20 cellular contexts compared by ENCODE assay signal in the genomic region with DNA sequence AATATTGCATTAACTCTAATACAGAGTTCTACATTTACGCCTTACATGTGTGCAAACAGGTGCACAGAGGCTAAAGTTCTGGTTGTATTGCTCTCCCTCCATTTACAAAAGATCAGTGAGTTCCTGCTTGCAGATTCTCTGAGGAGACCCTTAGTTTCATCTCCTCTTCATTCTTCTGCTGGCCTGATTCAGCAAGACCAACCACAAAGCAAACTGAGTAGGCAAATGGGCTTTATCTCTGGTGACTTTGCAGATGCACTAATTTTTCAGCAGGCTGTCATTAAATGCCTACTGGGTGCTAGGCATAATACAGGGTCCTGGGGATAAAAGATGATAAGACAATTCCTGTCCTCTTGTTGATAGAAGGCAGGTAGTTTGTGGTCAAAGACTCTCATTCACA. TPM values are rescaled to one million over a fixed set of nuclear protein-coding genes. Genes with fewer than 3 reads are reported as not detected.
DNase-seq lines count a peak whose midpoint lies in the region; TF ChIP-seq lines count a peak whose summit lies in the region.
"Had no signal": no experiment of that assay in that cellular context is flagged by ENCODE, and none has a peak within 500 bp of the region (broad histone marks: within the 10 kb centered on the region; RNA-seq: fewer than 3 reads in every experiment).

No MANE protein-coding gene starts in this region.

- H3K36me3 ChIP-seq in mammary epithelial cell (ENCODE audit: insufficient read depth, low read length) (peaks cover 9% of the 10 kb centered on the region), MM.1S (replicated peaks; ENCODE audit: insufficient read depth, low read length) (no peaks in the 10 kb centered on the region), mesendoderm (ENCODE audit: control insufficient read depth, insufficient read depth, low read length) (no peaks in the 10 kb centered on the region)
- H3K36me3 ChIP-seq: BE2C; BLaER1 treated with 17β-estradiol and CSF1 and Interleukin-3, amounts not matched to agents 10 nM and 100 nM had no signal

- H3K79me2 ChIP-seq in mammary epithelial cell (ENCODE audit: insufficient read depth, low read length) (peaks cover 72% of the 10 kb centered on the region), MM.1S (ENCODE audit: low read length) (no peaks in the 10 kb centered on the region), mesendoderm (ENCODE audit: control insufficient read depth, insufficient read depth, low read length) (no peaks in the 10 kb centered on the region)

- H3K36me3 Mint-ChIP-seq in MCF 10A (ENCODE audit: insufficient read depth, unreplicated experiment): peaks cover 37% of the 10 kb centered on the region
- H3K36me3 Mint-ChIP-seq: CD14-positive monocyte; CD8-positive, alpha-beta memory T cell had no signal

- in situ Hi-C loops in mammary epithelial cell (cut with MboI; ENCODE audit: low sequenced_read_pairs in 2 of 2): no loop called here

- no peak overlapping the region for H3K4me3 Mint-ChIP-seq in MCF 10A (ENCODE audit: unreplicated experiment)
- H3K4me3 Mint-ChIP-seq: CD14-positive monocyte; CD4-positive, alpha-beta T cell; CD8-positive, alpha-beta memory T cell; HFFc6 had no signal

- CTCF ChIA-PET in MCF 10A (lab: Yijun Ruan, JAX) (interaction anchor here (2.9 kb wide), 1 partner anchor 11 kb away, joined by 6 read pairs; no protein-coding TSS in a partner anchor), mammary epithelial cell (lab: Charles Lee; ENCODE audit: low non-redundant PET) (no interaction called here)

- no peaks in the 10 kb centered on the region for H3K27me3 Mint-ChIP-seq in MCF 10A (ENCODE audit: insufficient read depth, unreplicated experiment)

- no peaks in the 10 kb centered on the region for H3K4me1 ChIP-seq in mammary epithelial cell (ENCODE audit: insufficient read depth, low read length)
- H3K4me1 ChIP-seq in MM.1S (ENCODE audit: low read length): peaks cover 7% of the 10 kb centered on the region
- peaks cover 2% of the 10 kb centered on the region for H3K4me1 ChIP-seq in mesendoderm (ENCODE audit: control insufficient read depth, low read depth, low read length)
- H3K4me1 ChIP-seq: BE2C had no signal

- H3K9ac ChIP-seq in mammary epithelial cell (ENCODE audit: insufficient read depth, low read length) (no peak overlapping the region), MM.1S (ENCODE audit: low read length) (no peak overlapping the region), mesendoderm (ENCODE audit: low read length) (no peak overlapping the region)
- H3K9ac ChIP-seq: BLaER1 treated with 17β-estradiol and CSF1 and Interleukin-3, amounts not matched to agents 10 nM and 100 nM had no signal

- H2BK5ac ChIP-seq in mesendoderm (ENCODE audit: low read length): no peak overlapping the region

- no peak overlapping the region for H4K5ac ChIP-seq in mesendoderm (ENCODE audit: low read length)

- no peak overlapping the region for H3K23ac ChIP-seq in mesendoderm (ENCODE audit: low read length)

- H3K18ac ChIP-seq in mesendoderm (ENCODE audit: low read length): no peak overlapping the region

- no peaks in the 10 kb centered on the region for H3K79me1 ChIP-seq in mesendoderm (ENCODE audit: low read length)

- intact Hi-C loops in MCF 10A (cut with micrococcal nuclease): no loop called here
- intact Hi-C loops in mammary epithelial cell (cut with micrococcal nuclease): no loop called here

- no peaks in the 10 kb centered on the region for H3K27me3 ChIP-seq in mammary epithelial cell (ENCODE audit: insufficient read depth, low read length)
- H3K27me3 ChIP-seq in MM.1S (replicated peaks; ENCODE audit: insufficient read depth, low read length): no peaks in the 10 kb centered on the region
- no peaks in the 10 kb centered on the region for H3K27me3 ChIP-seq in mesendoderm (ENCODE audit: insufficient read depth, low read length, poor library complexity)
- H3K27me3 ChIP-seq: BE2C; BLaER1 treated with 17β-estradiol and CSF1 and Interleukin-3, amounts not matched to agents 10 nM and 100 nM had no signal

- no peak overlapping the region for H2BK15ac ChIP-seq in mesendoderm (replicated peaks; ENCODE audit: low read depth)

- H3K56ac ChIP-seq in mesendoderm (ENCODE audit: low read length): no peak overlapping the region

- no peak for TF ChIP-seq CTCF in MCF 10A (IDR thresholded peaks at IDR 0.05; ENCODE audit: unreplicated experiment)
- TF ChIP-seq CTCF in mammary epithelial cell (conservative IDR thresholded peaks at IDR 0.05 in 1 of 2, IDR thresholded peaks at IDR 0.05 in 1 of 2; ENCODE audit: extremely low read depth in 1 of 2, insufficient read depth in 1 of 2, low read depth in 1 of 2, low read length in 2 of 2): no peak
- no peak for TF ChIP-seq CTCF in MM.1S (IDR thresholded peaks at IDR 0.05; ENCODE audit: low read length)

- no peak for DNase-seq in MCF 10A (ENCODE audit: unreplicated experiment)
- DNase-seq in mammary epithelial cell: no peak
- DNase-seq in MM.1S: peak; percentile 44
- DNase-seq in mesendoderm: peak; percentile 77
- no peak for DNase-seq in HPDE6-E6E7 (ENCODE audit: extremely low spot score)
- no peak for DNase-seq in OCI-M1 (lab: John Stamatoyannopoulos, UW)
- DNase-seq: ACHN; AML-193; BE2C; CD4-positive, alpha-beta T cell; CD8-positive, alpha-beta memory T cell; DMS53; DMS79 treated with DMSO at 0.1 percent for 48 hours; GF-D8; GOT3; HCEC 1CT; HFFc6 had no signal

- H3K4me3 ChIP-seq in mammary epithelial cell (replicated peaks in 1 of 3; ENCODE audit: insufficient read depth in 1 of 3, low read depth in 2 of 3, low read length in 3 of 3) (no peak overlapping the region), MM.1S (ENCODE audit: low read length) (no peak overlapping the region), mesendoderm (ENCODE audit: low read length) (no peak overlapping the region)
- H3K4me3 ChIP-seq: BLaER1 treated with 17β-estradiol and CSF1 and Interleukin-3, amounts not matched to agents 10 nM and 100 nM had no signal

- 0 out of 2 replicates have a peak, but pooled peaks cover 4% of the 10 kb centered on the region for H3F3A ChIP-seq in MM.1S (ENCODE audit: insufficient read depth, low read length)

- H3K27ac ChIP-seq in mammary epithelial cell (ENCODE audit: insufficient read depth, low read depth, low read length): no peak overlapping the region
- H3K27ac ChIP-seq in MM.1S (ENCODE audit: low read length): no peak overlapping the region
- no peak overlapping the region for H3K27ac ChIP-seq in mesendoderm (ENCODE audit: low read depth, low read length)
- H3K27ac ChIP-seq: 22Rv1; BLaER1 treated with 17β-estradiol and CSF1 and Interleukin-3, amounts not matched to agents 10 nM and 100 nM had no signal

- dilution Hi-C loops in mammary epithelial cell (cut with HindIII; ENCODE audit: low sequenced_read_pairs): no loop called here

- BruUV-seq in MCF 10A (replicated peaks; lab: Mats Ljungman, UMichigan): no TSS peak
- no TSS peak for BruUV-seq in mammary epithelial cell (replicated peaks; lab: Mats Ljungman, UMichigan)

- no peak overlapping the region for H2BK120ac ChIP-seq in mesendoderm (ENCODE audit: low read depth, low read length)

- H3K9me2 ChIP-seq in MM.1S (replicated peaks; ENCODE audit: insufficient read depth, low read length): no peaks in the 10 kb centered on the region

- H3K9me3 Mint-ChIP-seq in MCF 10A (ENCODE audit: unreplicated experiment): no peaks in the 10 kb centered on the region
- H3K9me3 Mint-ChIP-seq: CD4-positive, alpha-beta T cell; CD8-positive, alpha-beta memory T cell; HFFc6 had no signal

- no peak overlapping the region for H3K4ac ChIP-seq in mesendoderm (ENCODE audit: low read depth, low read length)

- POLR2A ChIA-PET in MCF 10A (lab: Yijun Ruan, JAX): interaction anchor here (1.0 to 1.2 kb wide), 3 partner anchors 20 to 54 kb away, joined by 3 to 5 read pairs (median 4); no protein-coding TSS in a partner anchor

- H3K4me1 Mint-ChIP-seq in MCF 10A (ENCODE audit: insufficient read depth, unreplicated experiment): peaks cover 36% of the 10 kb centered on the region
- H3K4me1 Mint-ChIP-seq: CD8-positive, alpha-beta memory T cell had no signal

- H2AK5ac ChIP-seq in mesendoderm (ENCODE audit: low read length): no peak overlapping the region

- no peak overlapping the region for H2AFZ ChIP-seq in mammary epithelial cell (ENCODE audit: low read depth, low read length)
- no peak overlapping the region for H2AFZ ChIP-seq in MM.1S (ENCODE audit: low read length)

- peak overlapping the region; percentile 29 for H3K27ac Mint-ChIP-seq in MCF 10A (ENCODE audit: low read depth, unreplicated experiment)
- H3K27ac Mint-ChIP-seq: CD14-positive monocyte; CD4-positive, alpha-beta T cell; CD8-positive, alpha-beta memory T cell; HFFc6 had no signal

- no peak overlapping the region for H4K8ac ChIP-seq in mesendoderm (ENCODE audit: low read depth, low read length)

- H3K4me2 ChIP-seq in mammary epithelial cell (ENCODE audit: insufficient read depth, low read depth, low read length) (no peak overlapping the region), MM.1S (ENCODE audit: low read depth, low read length) (no peak overlapping the region; the same call in 1 of the 2 replicates), mesendoderm (ENCODE audit: low read length) (no peak overlapping the region)

- whole genome bisulfite sequencing in mammary epithelial cell (ENCODE audit: low coverage, missing lambda C conversion rate): 83% methylated on average over 1 of the region's 1 CpG
- no CpG with 5 or more reads among the region's 1 CpG for WGBS in mesendoderm (ENCODE audit: extremely low coverage, insufficient coverage, low lambda C conversion rate)

- H4K20me1 ChIP-seq in mammary epithelial cell (ENCODE audit: insufficient read depth, low read length) (no peaks in the 10 kb centered on the region), MM.1S (ENCODE audit: insufficient read depth, low read length) (no peaks in the 10 kb centered on the region)
- H4K20me1 ChIP-seq: BLaER1 treated with 17β-estradiol and CSF1 and Interleukin-3, amounts not matched to agents 10 nM and 100 nM had no signal

- H3K9me3 ChIP-seq in mammary epithelial cell (replicated peaks; ENCODE audit: insufficient read depth, low read length): no peaks in the 10 kb centered on the region
- no peaks in the 10 kb centered on the region for H3K9me3 ChIP-seq in MM.1S (replicated peaks; ENCODE audit: insufficient read depth, low read length)
- H3K9me3 ChIP-seq: BE2C; BLaER1 treated with 17β-estradiol and CSF1 and Interleukin-3, amounts not matched to agents 10 nM and 100 nM had no signal

RNA-seq across cellular contexts. Expression of gene MET, which starts 56.4 kb away (rescaled TPM):
- 129 and 154 TPM in 2 replicates for total RNA-seq in MCF 10A (2022)
- 100 to 1,000 TPM; 112 to 179 TPM for total RNA-seq in mammary epithelial cell
- polyA plus RNA-seq in mammary epithelial cell: 85.8 TPM
- polyA minus RNA-seq in mammary epithelial cell: 157 TPM
- polyA plus RNA-seq in mesendoderm (2013, experiment 1 of 2): 4.0 TPM
- polyA plus RNA-seq in mesendoderm (2013, experiment 2 of 2): 3.7 TPM
- polyA plus RNA-seq: CD14-positive monocyte; CD8-positive, alpha-beta memory T cell had no signal

Comparison
In these comparisons a context has a peak if more than half of its experiments do, and no peak if none do; other contexts are left out.
1. DNase-seq: peak in MM.1S (single experiment) and mesendoderm (single experiment); none in MCF 10A (single experiment), mammary epithelial cell (single experiment), HPDE6-E6E7 (single experiment) and OCI-M1 (single experiment).